Comparison of ENCODE assay signal across 20 cellular contexts in genomic region chr11:102491969-102492368, GRCh38. TPM values are rescaled to one million over a fixed set of nuclear protein-coding genes. Genes with fewer than 3 reads are reported as not detected.
DNase-seq lines count a peak whose midpoint lies in the region; ATAC-seq and TF ChIP-seq lines count a peak whose summit lies in the region.
"Had no signal": no experiment of that assay in that cellular context is flagged by ENCODE, and none has a peak within 500 bp of the region (broad histone marks: within the 10 kb centered on the region; RNA-seq: fewer than 3 reads in every experiment).

No MANE protein-coding gene starts in this region.

- peak; percentile 72 for ATAC-seq in activated naive CD8-positive, alpha-beta T cell treated with anti-CD3 and anti-CD28 coated beads, Interleukin-2, amount 50 U/mL, for 24 hours
- no peak for ATAC-seq in Panc1
- ATAC-seq in stimulated activated naive B cell treated with anti-CD40 and anti-IgM and Interleukin-4, amounts not matched to agents 10 μg/mL and 1 μg/mL and 100 μg/mL, for 72 hours (replicated peaks) = peak; percentile 56 to 59
- ATAC-seq: GM23338 had no signal

- H3K27me3 Mint-ChIP-seq in activated naive CD8-positive, alpha-beta T cell treated with anti-CD3 and anti-CD28 coated beads, Interleukin-2, amount 50 U/mL, for 24 hours = no peaks in the 10 kb centered on the region
- peaks cover 3% of the 10 kb centered on the region for H3K27me3 Mint-ChIP-seq in activated naive CD8-positive, alpha-beta T cell treated with anti-CD3 and anti-CD28 coated beads for 36 hours
- no peaks in the 10 kb centered on the region for H3K27me3 Mint-ChIP-seq in stimulated activated naive B cell treated with anti-CD40 and anti-IgM and Interleukin-4, amounts not matched to agents 10 μg/mL and 1 μg/mL and 100 μg/mL, for 72 hours

- H3K27me3 ChIP-seq in Panc1 (ENCODE audit: control insufficient read depth, insufficient read depth, low read length) (no peaks in the 10 kb centered on the region), H7 (ENCODE audit: control insufficient read depth, insufficient read depth, low read length) (no peaks in the 10 kb centered on the region), spleen (replicated peaks in 1 of 7) (no peaks in the 10 kb centered on the region)

- H3K27ac Mint-ChIP-seq in activated naive CD8-positive, alpha-beta T cell treated with anti-CD3 and anti-CD28 coated beads, Interleukin-2, amount 50 U/mL, for 24 hours = no peak overlapping the region
- H3K27ac Mint-ChIP-seq in activated naive CD8-positive, alpha-beta T cell treated with anti-CD3 and anti-CD28 coated beads for 36 hours = no peak overlapping the region
- H3K27ac Mint-ChIP-seq in stimulated activated naive B cell treated with anti-CD40 and anti-IgM and Interleukin-4, amounts not matched to agents 10 μg/mL and 1 μg/mL and 100 μg/mL, for 72 hours = no peak overlapping the region
- H3K27ac Mint-ChIP-seq: CD4-positive, CD25-positive, alpha-beta regulatory T cell; GM23338 had no signal

- H3K4me3 ChIP-seq in Panc1 (ENCODE audit: low read depth in 2 of 2, low read length in 2 of 2) (no peak overlapping the region), H7 (ENCODE audit: insufficient read depth, low read depth, low read length) (no peak overlapping the region), spleen (no peak overlapping the region)
- H3K4me3 ChIP-seq: GM23338 had no signal

- H3K4me1 ChIP-seq in Panc1 (ENCODE audit: control insufficient read depth, insufficient read depth, low read length) = peaks cover 36% of the 10 kb centered on the region
- peaks cover 0 to 10% (median 1%) of the 10 kb centered on the region in 6 donors for H3K4me1 ChIP-seq in spleen
- H3K4me1 ChIP-seq: BE2C had no signal

- no peak for DNase-seq in activated naive CD8-positive, alpha-beta T cell treated with anti-CD3 and anti-CD28 coated beads, Interleukin-2, amount 50 U/mL, for 24 hours
- DNase-seq in activated naive CD8-positive, alpha-beta T cell treated with anti-CD3 and anti-CD28 coated beads for 36 hours = no peak
- DNase-seq in Panc1 (ENCODE audit: low read depth, low spot score) (no peak), pons (ENCODE audit: low spot score) (no peak), H7 (no peak), spleen (no peak)
- DNase-seq in stimulated activated naive B cell treated with anti-CD40 and anti-IgM and Interleukin-4, amounts not matched to agents 10 μg/mL and 1 μg/mL and 100 μg/mL, for 72 hours = no peak
- DNase-seq: ACHN; BE2C; C1 segment of cervical spinal cord; CD4-positive, CD25-positive, alpha-beta regulatory T cell; CD8-positive, alpha-beta memory T cell; COR-L47; DMS 273 treated with DMSO at 0.1 percent for 48 hours; DMS53; DND-41; EL; IMR-90 had no signal

- in situ Hi-C loops in Panc1 (cut with HindIII; ENCODE audit: low pct_unique_long_range_greater_than_20kb, low sequenced_read_pairs) = no loop called here

- 62 to 83% (median 68%) methylated on average over 2 of the region's 2 CpGs for WGBS in spleen, 5 donors

- H3K9me3 ChIP-seq in Panc1 (ENCODE audit: control insufficient read depth, insufficient read depth, low read depth, low read length) (no peaks in the 10 kb centered on the region), spleen (no peaks in the 10 kb centered on the region)
- H3K9me3 ChIP-seq: BE2C had no signal

- no peak for TF ChIP-seq CTCF in Panc1 (IDR thresholded peaks at IDR 0.05)
- TF ChIP-seq CTCF in spleen (IDR thresholded peaks at IDR 0.05 in 8 of 11, conservative IDR thresholded peaks at IDR 0.05 in 3 of 11) = no peak

- H3K36me3 Mint-ChIP-seq in activated naive CD8-positive, alpha-beta T cell treated with anti-CD3 and anti-CD28 coated beads, Interleukin-2, amount 50 U/mL, for 24 hours (ENCODE audit: low read depth) = no peaks in the 10 kb centered on the region
- H3K36me3 Mint-ChIP-seq in activated naive CD8-positive, alpha-beta T cell treated with anti-CD3 and anti-CD28 coated beads for 36 hours = peaks cover 2% of the 10 kb centered on the region
- H3K36me3 Mint-ChIP-seq in stimulated activated naive B cell treated with anti-CD40 and anti-IgM and Interleukin-4, amounts not matched to agents 10 μg/mL and 1 μg/mL and 100 μg/mL, for 72 hours = no peaks in the 10 kb centered on the region
- H3K36me3 Mint-ChIP-seq: CD4-positive, CD25-positive, alpha-beta regulatory T cell; CD8-positive, alpha-beta memory T cell had no signal

- H3K36me3 ChIP-seq in Panc1 (ENCODE audit: control insufficient read depth, insufficient read depth, low read length) (no peaks in the 10 kb centered on the region), H7 (replicated peaks; ENCODE audit: control insufficient read depth, insufficient read depth, low read length) (no peaks in the 10 kb centered on the region), spleen (no peaks in the 10 kb centered on the region)
- H3K36me3 ChIP-seq: BE2C had no signal

- no TSS peak for BruUV-seq in Panc1 (replicated peaks; lab: Mats Ljungman, UMichigan)

- H3K9me3 Mint-ChIP-seq in activated naive CD8-positive, alpha-beta T cell treated with anti-CD3 and anti-CD28 coated beads, Interleukin-2, amount 50 U/mL, for 24 hours = no peaks in the 10 kb centered on the region
- no peaks in the 10 kb centered on the region for H3K9me3 Mint-ChIP-seq in activated naive CD8-positive, alpha-beta T cell treated with anti-CD3 and anti-CD28 coated beads for 36 hours
- H3K9me3 Mint-ChIP-seq in stimulated activated naive B cell treated with anti-CD40 and anti-IgM and Interleukin-4, amounts not matched to agents 10 μg/mL and 1 μg/mL and 100 μg/mL, for 72 hours = no peaks in the 10 kb centered on the region
- H3K9me3 Mint-ChIP-seq: CD4-positive, CD25-positive, alpha-beta regulatory T cell; CD8-positive, alpha-beta memory T cell; GM23338 had no signal

- H3K4me3 Mint-ChIP-seq in activated naive CD8-positive, alpha-beta T cell treated with anti-CD3 and anti-CD28 coated beads, Interleukin-2, amount 50 U/mL, for 24 hours = no peak overlapping the region
- no peak overlapping the region for H3K4me3 Mint-ChIP-seq in activated naive CD8-positive, alpha-beta T cell treated with anti-CD3 and anti-CD28 coated beads for 36 hours
- H3K4me3 Mint-ChIP-seq in stimulated activated naive B cell treated with anti-CD40 and anti-IgM and Interleukin-4, amounts not matched to agents 10 μg/mL and 1 μg/mL and 100 μg/mL, for 72 hours = no peak overlapping the region
- H3K4me3 Mint-ChIP-seq: CD4-positive, CD25-positive, alpha-beta regulatory T cell; CD8-positive, alpha-beta memory T cell; GM23338 had no signal

- peak overlapping the region; percentile 95; the same call in 1 of the 2 replicates for H3K27ac ChIP-seq in Panc1 (ENCODE audit: low read length)
- H3K27ac ChIP-seq in spleen = no peak overlapping the region

- H3K4me1 Mint-ChIP-seq in activated naive CD8-positive, alpha-beta T cell treated with anti-CD3 and anti-CD28 coated beads, Interleukin-2, amount 50 U/mL, for 24 hours = peaks cover 55% of the 10 kb centered on the region
- H3K4me1 Mint-ChIP-seq in activated naive CD8-positive, alpha-beta T cell treated with anti-CD3 and anti-CD28 coated beads for 36 hours = peaks cover 58% of the 10 kb centered on the region
- peaks cover 25 to 55% of the 10 kb centered on the region in 2 donors for H3K4me1 Mint-ChIP-seq in stimulated activated naive B cell treated with anti-CD40 and anti-IgM and Interleukin-4, amounts not matched to agents 10 μg/mL and 1 μg/mL and 100 μg/mL, for 72 hours

- POLR2A ChIA-PET in Panc1 (lab: Charles Lee) = no interaction called here

- CTCF ChIA-PET in Panc1 (lab: Charles Lee) = no interaction called here

- no peak for TF ChIP-seq POLR2A in spleen (IDR thresholded peaks at IDR 0.05)

- intact Hi-C loops in Panc1 (cut with micrococcal nuclease; ENCODE audit: unreplicated experiment) = loop anchor here (5.0 kb wide), 1 partner anchor 205 kb away; no protein-coding TSS in a partner anchor
- intact Hi-C loops in spleen (cut with DNase I; ENCODE audit: low total_unique reads) = loop anchor here (5.0 to 10.0 kb wide), 2 partner anchors 97 to 205 kb away; no protein-coding TSS in a partner anchor

RNA-seq across cellular contexts. Expression of gene MMP7, which starts 38.6 kb away (rescaled TPM):
- total RNA-seq in activated naive CD8-positive, alpha-beta T cell treated with anti-CD3 and anti-CD28 coated beads for 36 hours = not detected
- total RNA-seq in Panc1 (2021; ENCODE audit: unreplicated experiment) (2.7 TPM), spleen (under 1 TPM in 2 of 7 donors, not detected in 5; 0.34 to 0.63 TPM)
- 1.7 TPM for polyA plus RNA-seq in Panc1 (2012; ENCODE audit: insufficient read length)
- total RNA-seq in H7 (2014; rRNA removed; shearing (Covaris generic)) = not detected in 2 replicates
- under 1 TPM in 1 of 3 donors, not detected in 2; 0.59 TPM for polyA plus RNA-seq in spleen
- total RNA-seq: CD4-positive, CD25-positive, alpha-beta regulatory T cell; CD8-positive, alpha-beta memory T cell; G401; GM23338; IMR-90 had no signal
- polyA plus RNA-seq: CD8-positive, alpha-beta memory T cell; GM23338; IMR-90 had no signal

RNA-seq across cellular contexts. Expression of gene TMEM123, which starts 39.4 kb away (rescaled TPM):
- total RNA-seq in activated naive CD8-positive, alpha-beta T cell treated with anti-CD3 and anti-CD28 coated beads for 36 hours = 100 to 1,000 TPM; 299 to 310 TPM
- 383 TPM for total RNA-seq in Panc1 (2021; ENCODE audit: unreplicated experiment)
- 252 TPM for polyA plus RNA-seq in Panc1 (2012; ENCODE audit: insufficient read length)
- 73.7 and 113 TPM in 2 replicates for total RNA-seq in H7 (2014; rRNA removed; shearing (Covaris generic))
- 100 to 1,000 TPM; 109 to 184 (median 161) TPM for total RNA-seq in spleen
- 10 to 100 TPM; 51.3 to 92.7 (median 66.3) TPM for polyA plus RNA-seq in spleen
